ENCODE assay signal across 23 cellular contexts in genomic region chr17:64686705-64687104, GRCh38. TPM values are rescaled to one million over a fixed set of nuclear protein-coding genes. Genes with fewer than 3 reads are reported as not detected.
DNase-seq lines count a peak whose midpoint lies in the region; ATAC-seq and TF ChIP-seq lines count a peak whose summit lies in the region.
"Had no signal": no experiment of that assay in that cellular context is flagged by ENCODE, and none has a peak within 500 bp of the region (broad histone marks: within the 10 kb centered on the region; RNA-seq: fewer than 3 reads in every experiment).

No MANE protein-coding gene starts in this region.

- ATAC-seq in PC-3 = peak; percentile 60
- peak; percentile 67 for ATAC-seq in left colon

- POLR2A ChIA-PET in PC-3 (lab: Charles Lee; ENCODE audit: unreplicated experiment) = no interaction called here

- no peak overlapping the region for H2AFZ ChIP-seq in PC-3 (ENCODE audit: low read length)

- H3K27ac Mint-ChIP-seq in HFFc6 = peak overlapping the region; percentile 72
- H3K27ac Mint-ChIP-seq: CD4-positive, CD25-positive, alpha-beta regulatory T cell; IgD-negative memory B cell had no signal

- H3K9me2 ChIP-seq in PC-3 (replicated peaks; ENCODE audit: low read length) = no peaks in the 10 kb centered on the region

- H3K4me3 Mint-ChIP-seq in HFFc6 = no peak overlapping the region
- H3K4me3 Mint-ChIP-seq: CD4-positive, CD25-positive, alpha-beta regulatory T cell; IgD-negative memory B cell had no signal

- H3K27me3 Mint-ChIP-seq in HFFc6 (ENCODE audit: insufficient read depth) = peaks cover 3% of the 10 kb centered on the region

- peaks cover 7% of the 10 kb centered on the region for H3F3A ChIP-seq in PC-3 (ENCODE audit: low read length, unreplicated experiment)

- H3K36me3 ChIP-seq in PC-3 (ENCODE audit: low read depth, low read length) (no peaks in the 10 kb centered on the region), prostate gland (no peaks in the 10 kb centered on the region)
- H3K36me3 ChIP-seq: Peyer's patch had no signal

- H3K27ac ChIP-seq in PC-3 (ENCODE audit: low read length) (peak overlapping the region; percentile 40), prostate gland (no peak overlapping the region)
- H3K27ac ChIP-seq: HL-60, Peyer's patch had no signal

- intact Hi-C loops in PC-3 (cut with micrococcal nuclease) = no loop called here
- intact Hi-C loops in left colon (cut with DNase I, micrococcal nuclease) = no loop called here
- intact Hi-C loops in prostate gland (cut with DNase I) = no loop called here

- H3K9ac ChIP-seq in PC-3 (ENCODE audit: low read length) = no peak overlapping the region

- DNase-seq in ELR (ENCODE audit: low read depth) (peak; percentile 40), HFFc6 (no peak), PC-3 (peak; percentile 92), left colon (peak in 1 of 2 donors; percentile 62), prostate gland (ENCODE audit: low spot score) (no peak), CD1c-positive myeloid dendritic cell (ENCODE audit: extremely low spot score) (no peak), dermis blood vessel endothelial cell (no peak)
- no peak for DNase-seq in effector CD8-positive, alpha-beta T cell (lab: John Stamatoyannopoulos, UW)
- DNase-seq: AML-193; CD4-positive, CD25-positive, alpha-beta regulatory T cell; DMS153; GF-D8; GOT3; MV-4-11; NCI-H1694 treated with DMSO at 0.1 percent for 48 hours; NCI-H2107; NCI-H524; Peyer's patch; Right ventricle myocardium superior; SW 1271; T-helper 2 cell had no signal

- H4K20me1 ChIP-seq in PC-3 (ENCODE audit: low read length) = no peaks in the 10 kb centered on the region

- H3K4me3 ChIP-seq in PC-3 (ENCODE audit: low read length) (no peak overlapping the region), prostate gland (no peak overlapping the region)
- H3K4me3 ChIP-seq: Peyer's patch had no signal

- peaks cover 71% of the 10 kb centered on the region for H3K4me1 Mint-ChIP-seq in HFFc6 (ENCODE audit: low read depth)
- H3K4me1 Mint-ChIP-seq: CD4-positive, CD25-positive, alpha-beta regulatory T cell had no signal

- H3K4me1 ChIP-seq in PC-3 (ENCODE audit: insufficient read depth, low read length) (peaks cover 41% of the 10 kb centered on the region), prostate gland (replicated peaks) (no peaks in the 10 kb centered on the region)
- H3K4me1 ChIP-seq: Peyer's patch had no signal

- WGBS in prostate gland = 59% methylated on average over 2 of the region's 2 CpGs

- H3K36me3 Mint-ChIP-seq in HFFc6 (ENCODE audit: low read depth) = peaks cover 13% of the 10 kb centered on the region
- H3K36me3 Mint-ChIP-seq: CD4-positive, CD25-positive, alpha-beta regulatory T cell; IgD-negative memory B cell had no signal

- no peaks in the 10 kb centered on the region for H3K79me2 ChIP-seq in PC-3 (ENCODE audit: low read length)

- H3K4me2 ChIP-seq in PC-3 (ENCODE audit: low read length) = no peak overlapping the region

- BruUV-seq in PC-3 (replicated peaks; lab: Mats Ljungman, UMichigan) = no TSS peak

- TF ChIP-seq CTCF in HFFc6 (IDR thresholded peaks at IDR 0.05) (no peak), PC-3 (conservative IDR thresholded peaks at IDR 0.05; ENCODE audit: low read depth, low read length) (no peak), prostate gland (IDR thresholded peaks at IDR 0.05) (no peak)

- H3K9me3 Mint-ChIP-seq in HFFc6 = no peaks in the 10 kb centered on the region
- H3K9me3 Mint-ChIP-seq: IgD-negative memory B cell had no signal

- CTCF ChIA-PET in PC-3 (lab: Charles Lee) = no interaction called here

- H3K27me3 ChIP-seq in PC-3 (ENCODE audit: low read length) (no peaks in the 10 kb centered on the region), prostate gland (replicated peaks; ENCODE audit: insufficient read depth) (no peaks in the 10 kb centered on the region)
- H3K27me3 ChIP-seq: Peyer's patch had no signal

- no peaks in the 10 kb centered on the region for H3K9me3 ChIP-seq in PC-3 (ENCODE audit: low read length)
- no peaks in the 10 kb centered on the region for H3K9me3 ChIP-seq in prostate gland
- H3K9me3 ChIP-seq: Peyer's patch had no signal

- no peak for TF ChIP-seq POLR2A in prostate gland (IDR thresholded peaks at IDR 0.05)

RNA-seq across cellular contexts. Expression of gene SMURF2, which starts 24.6 kb away (rescaled TPM):
- 100 to 1,000 TPM in 3 of 6 experiments, 10 to 100 TPM in 3; 92.5 to 206 (median 99.1) TPM for total RNA-seq in HFFc6 (2021; fragmentation: NEBNext Ultra II Directional; extraction: Animal tissue kit (Norgen Biotek cat#: 25700))
- total RNA-seq in PC-3 (2014; rRNA removed) = 68.2 and 76.6 TPM in 2 replicates
- total RNA-seq in left colon = 10 to 100 TPM; 14.1 to 20.0 TPM
- 10 to 100 TPM; 21.5 to 29.1 TPM for total RNA-seq in prostate gland
- total RNA-seq in dermis blood vessel endothelial cell = 124 and 150 TPM in 2 replicates

Comparison
In these comparisons a context has a peak if more than half of its experiments do, and no peak if none do; other contexts are left out.
1. DNase-seq: peak in ELR (single experiment) and PC-3 (single experiment); none in HFFc6 (single experiment), prostate gland (single experiment), effector CD8-positive, alpha-beta T cell (single experiment), CD1c-positive myeloid dendritic cell (single experiment) and dermis blood vessel endothelial cell (single experiment).